In the genomic region with DNA sequence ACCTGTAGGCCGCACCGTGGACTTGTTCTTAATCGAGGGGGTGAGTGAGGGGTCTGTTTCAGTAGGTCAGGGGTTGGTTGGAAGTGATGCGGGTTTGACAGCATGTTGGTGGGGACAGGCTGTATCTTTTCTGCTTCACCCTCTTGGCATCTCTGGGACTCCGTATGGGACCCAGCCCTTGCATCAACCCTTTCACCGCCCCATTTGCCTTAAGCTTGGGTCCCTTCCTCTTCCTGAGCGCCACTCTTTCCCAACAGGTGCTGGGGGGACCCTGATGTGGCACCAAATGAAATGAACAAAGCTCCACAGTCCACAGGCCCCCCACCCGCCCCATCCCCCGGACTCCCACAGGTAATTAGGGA, we compare ENCODE assay signal across 8 cellular contexts. TPM values are rescaled to one million over a fixed set of nuclear protein-coding genes. Genes with fewer than 3 reads are reported as not detected.
DNase-seq lines count a peak whose midpoint lies in the region; ATAC-seq and TF ChIP-seq lines count a peak whose summit lies in the region.

No MANE protein-coding gene starts in this region.

- H3K9ac ChIP-seq in smooth muscle cell (ENCODE audit: low read depth) = peak overlapping the region; percentile 97

- no peak for TF ChIP-seq CTCF in CD14-positive monocyte (IDR thresholded peaks at IDR 0.05)
- no peak for TF ChIP-seq CTCF in gastroesophageal sphincter (IDR thresholded peaks at IDR 0.05)
- no peak for TF ChIP-seq CTCF in smooth muscle cell (IDR thresholded peaks at IDR 0.05; ENCODE audit: borderline replicate concordance, insufficient read depth, poor library complexity, severe bottlenecking)

- H3K4me1 Mint-ChIP-seq in CD14-positive monocyte = peaks cover 42% of the 10 kb centered on the region
- peaks cover 36% of the 10 kb centered on the region for H3K4me1 Mint-ChIP-seq in T-helper 17 cell

- DNase-seq in CD14-positive monocyte (ENCODE audit: low spot score) (no peak), T-helper 17 cell (no peak), smooth muscle cell (lab: John Stamatoyannopoulos, UW; ENCODE audit: unreplicated experiment) (no peak), HT-29 (ENCODE audit: low spot score) (no peak), OCI-M1 (lab: John Stamatoyannopoulos, UW) (no peak), amniotic stem cell (lab: John Stamatoyannopoulos, UW) (no peak)

- H3K27me3 ChIP-seq in gastroesophageal sphincter (no peaks in the 10 kb centered on the region), smooth muscle cell (ENCODE audit: low read depth) (no peaks in the 10 kb centered on the region)

- intact Hi-C loops in CD14-positive monocyte (cut with micrococcal nuclease) = loop anchor here in 1 of 2 donors (2.0 kb wide), 1 partner anchor 17 kb away; a partner anchor contains a TSS

- peaks cover 22% of the 10 kb centered on the region for H3F3A ChIP-seq in smooth muscle cell (ENCODE audit: low read depth)

- WGBS in gastroesophageal sphincter (ENCODE audit: low coverage in 1 of 2), 2 donors = 7% methylated on average over 2 of the region's 9 CpGs; no CpG with 5 or more reads in 1 of the 2 donors
- 2% methylated on average over 9 of the region's 9 CpGs for WGBS in smooth muscle cell (ENCODE audit: low lambda C conversion rate)

- H3K4me1 ChIP-seq in gastroesophageal sphincter (peaks cover 3 to 59% (median 37%) of the 10 kb centered on the region in 3 donors), smooth muscle cell (ENCODE audit: low read depth) (peaks cover 22% of the 10 kb centered on the region)

- peaks cover 0 to 24% of the 10 kb centered on the region in 2 donors for H3K36me3 ChIP-seq in gastroesophageal sphincter
- no peaks in the 10 kb centered on the region for H3K36me3 ChIP-seq in smooth muscle cell (ENCODE audit: low read depth)

- H2AFZ ChIP-seq in smooth muscle cell (ENCODE audit: low read depth) = no peak overlapping the region

- H3K27ac Mint-ChIP-seq in CD14-positive monocyte (peak overlapping the region; percentile 82 to 97 (median 93)), T-helper 17 cell (peak overlapping the region; percentile 85)

- peak overlapping the region; percentile 96 for H3K4me2 ChIP-seq in smooth muscle cell

- H3K4me3 Mint-ChIP-seq in CD14-positive monocyte = peak overlapping the region; percentile 89 to 93
- peak overlapping the region; percentile 87 for H3K4me3 Mint-ChIP-seq in T-helper 17 cell

- H3K9me3 ChIP-seq in T-helper 17 cell (ENCODE audit: control insufficient read depth, low read length, poor library complexity, severe bottlenecking) = no peaks in the 10 kb centered on the region
- no peaks in the 10 kb centered on the region for H3K9me3 ChIP-seq in gastroesophageal sphincter
- H3K9me3 ChIP-seq in smooth muscle cell (replicated peaks; ENCODE audit: low read depth) = no peaks in the 10 kb centered on the region

- peaks cover 0 to 5% (median 0%) of the 10 kb centered on the region in 3 donors for H3K27me3 Mint-ChIP-seq in CD14-positive monocyte (ENCODE audit: low read depth in 3 of 3)
- H3K27me3 Mint-ChIP-seq in T-helper 17 cell = no peaks in the 10 kb centered on the region

- peaks cover 21% of the 10 kb centered on the region in 2 donors for H3K36me3 Mint-ChIP-seq in CD14-positive monocyte
- peaks cover 2% of the 10 kb centered on the region for H3K36me3 Mint-ChIP-seq in T-helper 17 cell (ENCODE audit: low read depth)

- no peak for TF ChIP-seq POLR2A in gastroesophageal sphincter (IDR thresholded peaks at IDR 0.05)

- peaks cover 54% of the 10 kb centered on the region for H3K79me2 ChIP-seq in smooth muscle cell (ENCODE audit: low read depth)

- H3K27ac ChIP-seq in gastroesophageal sphincter (peak overlapping the region; percentile 81 to 100 (median 96)), smooth muscle cell (ENCODE audit: low read depth) (peak overlapping the region; percentile 95)

- peak overlapping the region; percentile 53 to 86 for H3K4me3 ChIP-seq in gastroesophageal sphincter
- H3K4me3 ChIP-seq in smooth muscle cell = peak overlapping the region; percentile 96

- H4K20me1 ChIP-seq in smooth muscle cell (ENCODE audit: low read depth) = peaks cover 55% of the 10 kb centered on the region

- no peaks in the 10 kb centered on the region for H3K9me3 Mint-ChIP-seq in CD14-positive monocyte

- no peak for TF ChIP-seq EP300 in gastroesophageal sphincter (IDR thresholded peaks at IDR 0.05)

- peak; percentile 1 for ATAC-seq in GM21737 (IDR thresholded peaks at IDR 0.05; ENCODE audit: unreplicated experiment)
- ATAC-seq in T-helper 17 cell = peak; percentile 4
- no peak for ATAC-seq in gastroesophageal sphincter

RNA-seq across cellular contexts. Expression of a gene that starts 1.1 kb away (rescaled TPM):
- polyA plus RNA-seq in CD14-positive monocyte (10 to 100 TPM; 13.9 to 24.2 TPM), smooth muscle cell (171 and 213 TPM in 2 replicates)
- total RNA-seq in T-helper 17 cell (100 to 1,000 TPM; 226 to 236 TPM), gastroesophageal sphincter (100 to 1,000 TPM; 233 to 431 (median 300) TPM), smooth muscle cell (148 and 198 TPM in 2 replicates)
- 494 and 497 TPM in 2 replicates for total RNA-seq in HT-29 (2014; rRNA removed; shearing (Covaris generic))

RNA-seq across cellular contexts. Expression of a gene that starts 16.4 kb away (rescaled TPM):
- polyA plus RNA-seq in CD14-positive monocyte = 100 to 1,000 TPM; 167 to 186 TPM
- 100 to 1,000 TPM; 149 to 171 TPM for total RNA-seq in T-helper 17 cell
- total RNA-seq in gastroesophageal sphincter = 100 to 1,000 TPM; 225 to 365 (median 273) TPM
- 303 and 315 TPM in 2 replicates for total RNA-seq in smooth muscle cell
- 356 and 400 TPM in 2 replicates for polyA plus RNA-seq in smooth muscle cell
- total RNA-seq in HT-29 (2014; rRNA removed; shearing (Covaris generic)) = 306 and 330 TPM in 2 replicates

RNA-seq across cellular contexts. Expression of a gene that starts 21.9 kb away (rescaled TPM):
- 1 to 10 TPM; 5.8 to 7.7 TPM for polyA plus RNA-seq in CD14-positive monocyte
- total RNA-seq in T-helper 17 cell = 10 to 100 TPM in 1 of 2 donors, 1 to 10 TPM in 1; 7.9 to 10.9 TPM
- 10 to 100 TPM; 53.9 to 71.4 (median 65.3) TPM for total RNA-seq in gastroesophageal sphincter
- total RNA-seq in smooth muscle cell = 13.6 and 20.2 TPM in 2 replicates
- polyA plus RNA-seq in smooth muscle cell = 15.3 and 15.8 TPM in 2 replicates
- 21.4 and 26.6 TPM in 2 replicates for total RNA-seq in HT-29 (2014; rRNA removed; shearing (Covaris generic))

RNA-seq across cellular contexts. Expression of a gene that starts 39.7 kb away (rescaled TPM):
- polyA plus RNA-seq in CD14-positive monocyte (not detected), smooth muscle cell (not detected in 2 replicates)
- total RNA-seq in T-helper 17 cell (not detected), gastroesophageal sphincter (under 1 TPM; 0.12 to 0.67 (median 0.52) TPM), smooth muscle cell (not detected in 2 replicates)
- total RNA-seq in HT-29 (2014; rRNA removed; shearing (Covaris generic)) = not detected in 2 replicates

RNA-seq across cellular contexts. Expression of a gene that starts 45.9 kb away (rescaled TPM):
- polyA plus RNA-seq in CD14-positive monocyte (under 1 TPM in 1 of 2 donors, not detected in 1; 0.16 TPM), smooth muscle cell (4.5 and 6.5 TPM in 2 replicates)
- total RNA-seq in T-helper 17 cell (1 to 10 TPM; 4.6 TPM), gastroesophageal sphincter (1 to 10 TPM; 2.0 to 6.8 (median 2.3) TPM), smooth muscle cell (2.3 and 4.1 TPM in 2 replicates)
- 59.4 and 64.0 TPM in 2 replicates for total RNA-seq in HT-29 (2014; rRNA removed; shearing (Covaris generic))
